8 cellular contexts compared by ENCODE assay signal in the genomic region with DNA sequence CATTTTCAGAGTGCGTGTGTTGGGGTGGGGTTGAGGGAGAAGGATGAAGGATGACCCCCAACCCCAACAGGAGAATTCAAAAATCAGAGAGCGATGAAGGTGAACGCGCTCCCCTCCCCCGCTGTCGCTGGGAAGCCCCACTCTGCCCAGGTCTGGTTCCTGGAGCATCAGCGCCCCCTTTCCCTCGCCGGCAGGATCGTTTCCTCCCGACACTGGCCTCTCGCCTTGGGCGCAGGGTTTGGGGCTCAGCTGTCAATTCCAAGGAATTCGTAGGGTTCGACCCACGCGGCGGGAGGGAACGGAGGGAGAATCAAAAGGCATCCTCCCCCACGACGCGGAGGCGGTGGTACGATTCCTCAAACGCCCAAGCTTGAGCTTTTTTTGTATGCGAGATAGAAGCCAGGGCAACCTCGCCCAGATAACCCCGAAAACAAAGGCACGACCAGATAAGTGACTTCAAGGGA. TPM values are rescaled to one million over a fixed set of nuclear protein-coding genes. Genes with fewer than 3 reads are reported as not detected.
DNase-seq lines count a peak whose midpoint lies in the region; ATAC-seq and TF ChIP-seq lines count a peak whose summit lies in the region.

No MANE protein-coding gene starts in this region.

- 0% methylated on average over 16 of the region's 29 CpGs; no CpG with 5 or more reads in 1 of the 2 experiments for WGBS in IMR-90 (ENCODE audit: extremely low coverage in 2 of 2, insufficient read length in 1 of 2), 2 experiments
- 13 to 23% methylated on average over 4 to 8 of the region's 29 CpGs for WGBS in esophagus squamous epithelium, 2 donors

- H3K4me3 ChIP-seq in IMR-90 (ENCODE audit: insufficient read depth, low read depth, low read length) (peak overlapping the region; percentile 89), esophagus squamous epithelium (peak overlapping the region; percentile 21 to 79 (median 44)), muscle layer of duodenum (ENCODE audit: low read depth in 1 of 2, low read length in 2 of 2) (peak overlapping the region; percentile 49 to 59)

- no peaks in the 10 kb centered on the region for H3K9me3 Mint-ChIP-seq in activated CD4-positive, alpha-beta T cell treated with anti-CD3 and anti-CD28 coated beads for 36 hours (ENCODE audit: low read depth)
- H3K9me3 Mint-ChIP-seq in type B pancreatic cell = peaks cover 5% of the 10 kb centered on the region

- CTCF ChIA-PET in activated CD4-positive, alpha-beta T cell treated with anti-CD3 and anti-CD28 coated beads for 36 hours (lab: Charles Lee) = interaction anchor here (0.6 to 1.1 kb wide), 9 partner anchors 9 to 874 kb away, joined by 3 to 6 read pairs (median 3); no protein-coding TSS in a partner anchor
- CTCF ChIA-PET in IMR-90 (lab: Yijun Ruan, JAX) = interaction anchor here (0.6 to 1.5 kb wide), 5 partner anchors 82 to 521 kb away, joined by 3 to 4 read pairs (median 3); no protein-coding TSS in a partner anchor

- peak overlapping the region; percentile 89 for H3K14ac ChIP-seq in IMR-90 (replicated peaks; ENCODE audit: low read depth, low read length)

- H2BK120ac ChIP-seq in IMR-90 (ENCODE audit: low read depth, low read length) = peak overlapping the region; percentile 98

- H3K4me1 ChIP-seq in IMR-90 (ENCODE audit: control insufficient read depth, insufficient read depth, low read length) (peaks cover 15% of the 10 kb centered on the region), esophagus squamous epithelium (peaks cover 46 to 80% (median 59%) of the 10 kb centered on the region in 3 donors), muscle layer of duodenum (ENCODE audit: control insufficient read depth in 1 of 2, insufficient read depth in 2 of 2, low read length in 2 of 2) (peaks cover 0 to 58% of the 10 kb centered on the region in 2 donors)

- peaks cover 41% of the 10 kb centered on the region for H3K4me1 Mint-ChIP-seq in activated CD4-positive, alpha-beta T cell treated with anti-CD3 and anti-CD28 coated beads for 36 hours
- H3K4me1 Mint-ChIP-seq in type B pancreatic cell (ENCODE audit: unreplicated experiment) = peaks cover 17% of the 10 kb centered on the region

- peak overlapping the region; percentile 92 for H3K56ac ChIP-seq in IMR-90 (ENCODE audit: extremely low read depth, insufficient read depth, low read length)

- H3K27me3 Mint-ChIP-seq in activated CD4-positive, alpha-beta T cell treated with anti-CD3 and anti-CD28 coated beads for 36 hours = peaks cover 74% of the 10 kb centered on the region
- H3K27me3 Mint-ChIP-seq in type B pancreatic cell = peaks cover 93% of the 10 kb centered on the region

- H2AK5ac ChIP-seq in IMR-90 (ENCODE audit: low read depth, low read length) = peak overlapping the region; percentile 87

- no TSS peak for BruUV-seq in IMR-90 (replicated peaks; lab: Mats Ljungman, UMichigan)

- peak overlapping the region; percentile 94 for H2AK9ac ChIP-seq in IMR-90 (replicated peaks; ENCODE audit: low read depth, low read length, poor library complexity)

- peak; percentile 95 for TF ChIP-seq CTCF in IMR-90 (conservative IDR thresholded peaks at IDR 0.05; ENCODE audit: low read depth, low read length)
- TF ChIP-seq CTCF in esophagus squamous epithelium (IDR thresholded peaks at IDR 0.05) = peak; percentile 25 to 86 (median 58)
- peak; percentile 88 for TF ChIP-seq CTCF in type B pancreatic cell (conservative IDR thresholded peaks at IDR 0.05)

- peak overlapping the region; percentile 92 to 93 for H4K8ac ChIP-seq in IMR-90 (ENCODE audit: low read depth in 2 of 2, low read length in 2 of 2)

- no peaks in the 10 kb centered on the region for H3K9me1 ChIP-seq in IMR-90 (ENCODE audit: insufficient read depth, low read length)

- dilution Hi-C loops in IMR-90 (cut with HindIII; ENCODE audit: low sequenced_read_pairs, unreplicated experiment) = no loop called here

- in situ Hi-C loops in IMR-90 (cut with MboI; ENCODE audit: low sequenced_read_pairs) = loop anchor here (5.0 to 25.0 kb wide), 7 partner anchors 321 to 1853 kb away; a partner anchor contains a TSS

- H3K79me1 ChIP-seq in IMR-90 (ENCODE audit: low read depth in 1 of 2, low read length in 2 of 2) = peaks cover 0 to 9% of the 10 kb centered on the region in 2 experiments; a peak in 1 of 4 replicates

- peak overlapping the region; percentile 95 for H2BK20ac ChIP-seq in IMR-90 (ENCODE audit: low read depth, low read length)

- DNase-seq in activated CD4-positive, alpha-beta T cell treated with anti-CD3 and anti-CD28 coated beads for 36 hours = peak; percentile 81
- no peak for DNase-seq in activated CD4-positive, alpha-beta T cell treated with anti-CD3 and anti-CD28 coated beads for 4 hours
- DNase-seq in IMR-90 = peak; percentile 82
- peak; percentile 45 for DNase-seq in UCSD-AML1 (lab: John Stamatoyannopoulos, UW; ENCODE audit: unreplicated experiment)
- DNase-seq in esophagus squamous epithelium (lab: John Stamatoyannopoulos, UW) = peak; percentile 2
- DNase-seq in type B pancreatic cell (ENCODE audit: extremely low spot score, unreplicated experiment) = peak; percentile 91

- no peaks in the 10 kb centered on the region for H3K9me3 ChIP-seq in IMR-90 (ENCODE audit: control insufficient read depth, insufficient read depth, low read length)
- no peaks in the 10 kb centered on the region for H3K9me3 ChIP-seq in esophagus squamous epithelium
- no peaks in the 10 kb centered on the region for H3K9me3 ChIP-seq in muscle layer of duodenum (ENCODE audit: control insufficient read depth in 1 of 2, low read length in 2 of 2)

- no peak overlapping the region for H3K27ac Mint-ChIP-seq in activated CD4-positive, alpha-beta T cell treated with anti-CD3 and anti-CD28 coated beads for 36 hours
- H3K27ac Mint-ChIP-seq in type B pancreatic cell = peak overlapping the region; percentile 72

- peak overlapping the region; percentile 93 for H2BK5ac ChIP-seq in IMR-90 (ENCODE audit: low read depth, low read length, poor library complexity, severe bottlenecking)

- H3K27ac ChIP-seq in IMR-90 (ENCODE audit: insufficient read depth, low read length) (peak overlapping the region; percentile 83), esophagus squamous epithelium (peak overlapping the region; percentile 25 to 81 (median 72)), muscle layer of duodenum (ENCODE audit: low read length) (peak overlapping the region; percentile 56)

- peak overlapping the region; percentile 97 for H4K91ac ChIP-seq in IMR-90 (ENCODE audit: insufficient read depth, low read depth, low read length)

- peak overlapping the region; percentile 94 for H4K5ac ChIP-seq in IMR-90 (ENCODE audit: low read depth, low read length)

- H3K18ac ChIP-seq in IMR-90 (ENCODE audit: low read depth, low read length) = peak overlapping the region; percentile 93

- intact Hi-C loops in activated CD4-positive, alpha-beta T cell treated with anti-CD3 and anti-CD28 coated beads for 36 hours (cut with DNase I, micrococcal nuclease) = loop anchor here in 1 of 2 experiments (1.0 kb wide), 1 partner anchor 320 kb away; no protein-coding TSS in a partner anchor
- intact Hi-C loops in IMR-90 (cut with micrococcal nuclease) = loop anchor here (1.0 to 5.0 kb wide), 9 partner anchors 297 to 1231 kb away; a partner anchor contains a TSS
- intact Hi-C loops in esophagus squamous epithelium (cut with DNase I) = no loop called here

- H3K23ac ChIP-seq in IMR-90 (ENCODE audit: low read depth, low read length) = peak overlapping the region; percentile 97

- peak; percentile 97 for TF ChIP-seq RAD21 in IMR-90 (IDR thresholded peaks at IDR 0.05; ENCODE audit: low read length)

- TF ChIP-seq POLR2A in IMR-90 (IDR thresholded peaks at IDR 0.05; ENCODE audit: low read depth, low read length) (peak; percentile 26; the same call in 1 of the 2 replicates), esophagus squamous epithelium (IDR thresholded peaks at IDR 0.05) (no peak)

- peak overlapping the region; percentile 91; the same call in 2 of the 3 replicates for H2BK15ac ChIP-seq in IMR-90 (ENCODE audit: low read depth, low read length)

- H3K27me3 ChIP-seq in IMR-90 (ENCODE audit: control insufficient read depth, insufficient read depth, low read length) (no peaks in the 10 kb centered on the region), esophagus squamous epithelium (peaks cover 0 to 100% (median 37%) of the 10 kb centered on the region in 4 donors), muscle layer of duodenum (ENCODE audit: low read depth, low read length) (peaks cover 76% of the 10 kb centered on the region)

- H3K4ac ChIP-seq in IMR-90 (ENCODE audit: low read depth, low read length) = peak overlapping the region; percentile 98

- H4K20me1 ChIP-seq in IMR-90 (ENCODE audit: insufficient read depth, low read length) = peaks cover 21% of the 10 kb centered on the region

- POLR2A ChIA-PET in activated CD4-positive, alpha-beta T cell treated with anti-CD3 and anti-CD28 coated beads for 36 hours (lab: Charles Lee) = no interaction called here
- POLR2A ChIA-PET in IMR-90 (lab: Charles Lee; ENCODE audit: unreplicated experiment) = interaction anchor here (0.5 kb wide), 1 partner anchor 25 kb away, joined by 6 read pairs; no protein-coding TSS in a partner anchor

- H3K9ac ChIP-seq in IMR-90 (ENCODE audit: low read depth, low read length) = peak overlapping the region; percentile 85

- peak overlapping the region; percentile 28 for H3K4me3 Mint-ChIP-seq in activated CD4-positive, alpha-beta T cell treated with anti-CD3 and anti-CD28 coated beads for 36 hours
- peak overlapping the region; percentile 90 for H3K4me3 Mint-ChIP-seq in type B pancreatic cell

- H3K36me3 ChIP-seq in IMR-90 (ENCODE audit: control insufficient read depth, insufficient read depth, low read length) (peaks cover 21% of the 10 kb centered on the region; the same call in 1 of the 2 replicates), esophagus squamous epithelium (no peaks in the 10 kb centered on the region), muscle layer of duodenum (ENCODE audit: control insufficient read depth in 1 of 2, insufficient read depth in 2 of 2, low read length in 2 of 2) (peaks cover 0 to 4% of the 10 kb centered on the region in 2 donors)

- H3K36me3 Mint-ChIP-seq in activated CD4-positive, alpha-beta T cell treated with anti-CD3 and anti-CD28 coated beads for 36 hours (ENCODE audit: low read depth) = no peaks in the 10 kb centered on the region
- peaks cover 7% of the 10 kb centered on the region for H3K36me3 Mint-ChIP-seq in type B pancreatic cell

- H3K4me2 ChIP-seq in IMR-90 (ENCODE audit: low read depth, low read length) = peak overlapping the region; percentile 97

- ATAC-seq in activated CD4-positive, alpha-beta T cell treated with anti-CD3 and anti-CD28 coated beads for 36 hours = peak; percentile 74
- ATAC-seq in IMR-90 (ENCODE audit: low read depth) = peak; percentile 48
- no peak for ATAC-seq in HG02884 (IDR thresholded peaks at IDR 0.05; ENCODE audit: unreplicated experiment)

- H2AFZ ChIP-seq in IMR-90 (replicated peaks; ENCODE audit: low read length, poor library complexity) = peak overlapping the region; percentile 95

RNA-seq across cellular contexts. Expression of a gene that starts 1.0 kb away (rescaled TPM):
- total RNA-seq in activated CD4-positive, alpha-beta T cell treated with anti-CD3 and anti-CD28 coated beads for 36 hours = not detected
- 157 and 168 TPM in 2 replicates for total RNA-seq in IMR-90 (2012; rRNA removed)
- polyA plus RNA-seq in IMR-90 (2012; rRNA removed) = 50.0 and 60.8 TPM in 2 replicates
- polyA plus RNA-seq in IMR-90 (2012; cell fraction: cytosol; rRNA removed) = 17.1 and 26.5 TPM in 2 replicates
- 16.4 and 107 TPM in 2 replicates for polyA plus RNA-seq in IMR-90 (2012; cell fraction: nucleus; rRNA removed; ENCODE audit: low replicate concordance)
- total RNA-seq in esophagus squamous epithelium = 10 to 100 TPM; 10.8 to 81.8 (median 28.3) TPM
- total RNA-seq in type B pancreatic cell (ENCODE audit: low replicate concordance) = 4.8 and 215 TPM in 2 replicates

Comparison
In these comparisons a context has a peak if more than half of its experiments do, and no peak if none do; other contexts are left out.
1. DNase-seq: peak in activated CD4-positive, alpha-beta T cell treated with anti-CD3 and anti-CD28 coated beads for 36 hours (single experiment), IMR-90 (single experiment), UCSD-AML1 (single experiment), esophagus squamous epithelium (single experiment) and type B pancreatic cell (single experiment); none in activated CD4-positive, alpha-beta T cell treated with anti-CD3 and anti-CD28 coated beads for 4 hours (0 of 2).
2. Peak in every context shown above with its lines, with median percentiles within 50 percentile points of each other: H3K27ac ChIP-seq, H3K4me3 ChIP-seq and CTCF ChIP-seq.